In the genomic region with DNA sequence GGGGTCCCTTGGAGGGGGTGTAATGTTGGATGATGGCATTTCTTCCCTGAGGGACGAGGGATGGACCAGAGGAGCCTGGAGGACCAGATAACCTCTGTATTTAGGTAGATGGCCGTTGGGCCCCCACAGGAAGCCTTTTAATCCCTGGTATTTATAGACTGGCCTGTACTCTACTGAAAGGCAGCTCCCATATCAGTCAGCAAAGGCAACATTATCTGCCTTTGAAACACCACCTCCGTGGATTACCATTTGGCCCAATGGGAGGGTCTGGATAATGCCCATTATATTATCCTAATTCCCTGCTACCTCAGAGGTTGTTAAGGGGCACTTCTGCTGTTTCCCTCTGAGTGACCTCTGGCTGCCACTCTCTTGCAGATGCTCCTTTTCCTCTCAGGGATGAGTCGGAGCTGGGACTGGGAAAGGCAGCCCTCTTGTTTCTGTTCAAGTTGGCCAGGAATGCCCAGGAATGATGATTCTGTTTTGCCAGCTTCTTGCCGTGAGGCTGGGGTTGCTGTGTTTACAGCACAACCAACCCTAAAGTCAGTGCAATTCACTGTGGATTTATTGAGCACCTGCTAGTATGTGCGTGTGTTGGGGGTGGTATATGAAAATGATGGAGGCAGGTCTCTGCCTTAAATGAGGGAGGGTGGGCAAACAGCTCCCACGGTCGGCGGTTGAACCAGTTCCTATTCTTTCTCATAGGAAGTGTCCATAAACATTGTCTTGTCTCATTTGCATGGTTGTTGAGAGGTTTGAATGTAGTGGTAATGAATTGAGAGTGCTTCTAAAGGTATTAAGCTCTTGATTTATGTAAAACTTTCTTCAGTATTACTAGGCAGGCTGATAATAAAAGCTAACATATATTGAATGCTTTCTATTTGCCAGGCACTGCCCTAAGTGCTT, we compare ENCODE assay signal across 11 cellular contexts. TPM values are rescaled to one million over a fixed set of nuclear protein-coding genes. Genes with fewer than 3 reads are reported as not detected.
A peak's percentile ranks its signal among the peaks of the same experiment; 100 is the strongest.
DNase-seq lines count a peak whose midpoint lies in the region; ATAC-seq and TF ChIP-seq lines count a peak whose summit lies in the region.
"Had no signal": no experiment of that assay in that cellular context is flagged by ENCODE, and none has a peak within 500 bp of the region (broad histone marks: within the 10 kb centered on the region; RNA-seq: fewer than 3 reads in every experiment).

No MANE protein-coding gene starts in this region.

- peaks cover 26% of the 10 kb centered on the region for H3K36me3 Mint-ChIP-seq in activated CD8-positive, alpha-beta T cell treated with anti-CD3 and anti-CD28 coated beads, Interleukin-2, amount 10 ng/mL, durations not matched to agents 7 days and 5 days (ENCODE audit: low read depth)

- ATAC-seq in HG02885 (IDR thresholded peaks at IDR 0.05; ENCODE audit: poor library complexity, unreplicated experiment), result peak; percentile 46
- no peak for ATAC-seq in activated CD8-positive, alpha-beta T cell treated with anti-CD3 and anti-CD28 coated beads, Interleukin-2, amount 10 ng/mL, durations not matched to agents 7 days and 5 days
- no peak for ATAC-seq in upper lobe of left lung (ENCODE audit: low FRiP score in 2 of 2)
- ATAC-seq in GM21737 (IDR thresholded peaks at IDR 0.05; ENCODE audit: unreplicated experiment), result no peak
- no peak for ATAC-seq in GM21447 (IDR thresholded peaks at IDR 0.05; ENCODE audit: unreplicated experiment)
- ATAC-seq: right lobe of liver had no signal

- WGBS in upper lobe of left lung, 2 donors, result 51 to 63% methylated on average over 9 of the region's 9 CpGs

- H3K9me3 Mint-ChIP-seq in activated CD8-positive, alpha-beta T cell treated with anti-CD3 and anti-CD28 coated beads, Interleukin-2, amount 10 ng/mL, durations not matched to agents 7 days and 5 days (ENCODE audit: insufficient read depth), result no peaks in the 10 kb centered on the region

- TF ChIP-seq EP300 in upper lobe of left lung (IDR thresholded peaks at IDR 0.05), result no peak

- H3K36me3 ChIP-seq in upper lobe of left lung, result peaks cover 0 to 2% (median 0%) of the 10 kb centered on the region in 4 donors
- H3K36me3 ChIP-seq: right lobe of liver had no signal

- H3K4me3 ChIP-seq in upper lobe of left lung, result no peak overlapping the region
- H3K4me3 ChIP-seq: right lobe of liver had no signal

- peak overlapping the region; percentile 36 for H3K27ac Mint-ChIP-seq in activated CD8-positive, alpha-beta T cell treated with anti-CD3 and anti-CD28 coated beads, Interleukin-2, amount 10 ng/mL, durations not matched to agents 7 days and 5 days

- H3K27ac ChIP-seq in upper lobe of left lung, result peak overlapping the region in 3 of 4 donors; percentile 11 to 46 (median 15)
- H3K27ac ChIP-seq: right lobe of liver had no signal

- no peaks in the 10 kb centered on the region for H3K27me3 ChIP-seq in upper lobe of left lung
- H3K27me3 ChIP-seq: right lobe of liver had no signal

- H3K9me3 ChIP-seq in upper lobe of left lung, result no peaks in the 10 kb centered on the region
- H3K9me3 ChIP-seq: right lobe of liver had no signal

- TF ChIP-seq POLR2A in upper lobe of left lung (IDR thresholded peaks at IDR 0.05), result no peak

- peaks cover 96% of the 10 kb centered on the region for H3K4me1 Mint-ChIP-seq in activated CD8-positive, alpha-beta T cell treated with anti-CD3 and anti-CD28 coated beads, Interleukin-2, amount 10 ng/mL, durations not matched to agents 7 days and 5 days (ENCODE audit: low read depth)

- POLR2A ChIA-PET in activated CD8-positive, alpha-beta T cell treated with anti-CD3 and anti-CD28 coated beads, Interleukin-2, amount 10 ng/mL, durations not matched to agents 7 days and 5 days (lab: Charles Lee), result interaction anchor here (0.6 to 1.7 kb wide), 5 partner anchors 9 to 138 kb away, joined by 3 to 7 read pairs (median 3); a partner anchor contains a TSS

- H3K27me3 Mint-ChIP-seq in activated CD8-positive, alpha-beta T cell treated with anti-CD3 and anti-CD28 coated beads, Interleukin-2, amount 10 ng/mL, durations not matched to agents 7 days and 5 days (ENCODE audit: low read depth), result no peaks in the 10 kb centered on the region

- no peak for TF ChIP-seq CTCF in upper lobe of left lung (IDR thresholded peaks at IDR 0.05)

- CTCF ChIA-PET in activated CD8-positive, alpha-beta T cell treated with anti-CD3 and anti-CD28 coated beads, Interleukin-2, amount 10 ng/mL, durations not matched to agents 7 days and 5 days (lab: Charles Lee), result interaction anchor here (0.7 to 4.3 kb wide), 13 partner anchors 10 to 102 kb away, joined by 3 to 21 read pairs (median 6); no protein-coding TSS in a partner anchor

- peaks cover 75 to 91% (median 80%) of the 10 kb centered on the region in 4 donors for H3K4me1 ChIP-seq in upper lobe of left lung

- no peak overlapping the region for H3K4me3 Mint-ChIP-seq in activated CD8-positive, alpha-beta T cell treated with anti-CD3 and anti-CD28 coated beads, Interleukin-2, amount 10 ng/mL, durations not matched to agents 7 days and 5 days

- peak; percentile 49 for DNase-seq in stimulated activated naive CD4-positive, alpha-beta T cell treated with Interleukin-2 at 50 U/mL for 16 hours (lab: John Stamatoyannopoulos, UW)
- no peak for DNase-seq in stimulated activated naive CD4-positive, alpha-beta T cell (lab: John Stamatoyannopoulos, UW)
- no peak for DNase-seq in activated CD8-positive, alpha-beta T cell treated with anti-CD3 and anti-CD28 coated beads, Interleukin-2, amount 10 ng/mL, durations not matched to agents 7 days and 5 days
- DNase-seq in upper lobe of left lung, result no peak
- no peak for DNase-seq in LoVo (ENCODE audit: low spot score)
- DNase-seq: right lobe of liver, RPMI8226 had no signal

RNA-seq across cellular contexts. Expression of a gene that starts 18.1 kb away (rescaled TPM):
- total RNA-seq in activated CD8-positive, alpha-beta T cell treated with anti-CD3 and anti-CD28 coated beads, Interleukin-2, amount 10 ng/mL, durations not matched to agents 7 days and 5 days, result 10 to 100 TPM; 40.0 to 43.1 TPM
- total RNA-seq in upper lobe of left lung, result 10 to 100 TPM; 63.4 to 90.4 (median 81.6) TPM

RNA-seq across cellular contexts. Expression of a gene that starts 54.8 kb away (rescaled TPM):
- total RNA-seq in activated CD8-positive, alpha-beta T cell treated with anti-CD3 and anti-CD28 coated beads, Interleukin-2, amount 10 ng/mL, durations not matched to agents 7 days and 5 days, result not detected
- not detected for total RNA-seq in upper lobe of left lung
- total RNA-seq: Daoy had no signal
